1 cellular context compared by ENCODE assay signal in genomic region chr18:62018034-62018760, GRCh38.
TF ChIP-seq lines count a peak whose summit lies in the region.

No MANE protein-coding gene starts in this region.

TF ChIP-seq in H1, 55 proteins besides CTCF, POLR2A, EP300 and RAD21 (continued from another document):
- TF ChIP-seq RXRA (IDR thresholded peaks at IDR 0.05; ENCODE audit: insufficient read depth, low read depth, low read length): no peak
- TF ChIP-seq SIN3A (conservative IDR thresholded peaks at IDR 0.05 in 1 of 2, IDR thresholded peaks at IDR 0.05 in 1 of 2; ENCODE audit: low read depth in 1 of 2, low read length in 2 of 2): no peak
- TF ChIP-seq BRCA1 (IDR thresholded peaks at IDR 0.05; ENCODE audit: low read depth, low read length): no peak
